Comparison of ENCODE assay signal across 12 cellular contexts in genomic region chr5:177598477-177598876, GRCh38. TPM values are rescaled to one million over a fixed set of nuclear protein-coding genes. Genes with fewer than 3 reads are reported as not detected.
DNase-seq lines count a peak whose midpoint lies in the region; ATAC-seq and TF ChIP-seq lines count a peak whose summit lies in the region.
"Had no signal": no experiment of that assay in that cellular context is flagged by ENCODE, and none has a peak within 500 bp of the region (broad histone marks: within the 10 kb centered on the region; RNA-seq: fewer than 3 reads in every experiment).

No MANE protein-coding gene starts in this region.

- H3K4me3 Mint-ChIP-seq in IgD-negative memory B cell (peak overlapping the region; percentile 65 to 92 (median 88)), nephron progenitor cell (peak overlapping the region; percentile 76)
- peak overlapping the region; percentile 74 for H3K4me3 Mint-ChIP-seq in activated naive CD8-positive, alpha-beta T cell treated with anti-CD3 and anti-CD28 coated beads, Interleukin-2, amount 10 ng/mL, durations not matched to agents 7 days and 5 days

- H3K79me2 ChIP-seq in DOHH2 (ENCODE audit: control insufficient read depth, low read length): peaks cover 34% of the 10 kb centered on the region

- no peak for TF ChIP-seq CTCF in DOHH2 (IDR thresholded peaks at IDR 0.05; ENCODE audit: low read depth, low read length, poor library complexity, severe bottlenecking)
- TF ChIP-seq CTCF in nephron progenitor cell (IDR thresholded peaks at IDR 0.05): no peak

- H3K36me3 Mint-ChIP-seq in IgD-negative memory B cell: no peaks in the 10 kb centered on the region
- peaks cover 15% of the 10 kb centered on the region for H3K36me3 Mint-ChIP-seq in activated naive CD8-positive, alpha-beta T cell treated with anti-CD3 and anti-CD28 coated beads, Interleukin-2, amount 10 ng/mL, durations not matched to agents 7 days and 5 days
- peaks cover 37% of the 10 kb centered on the region for H3K36me3 Mint-ChIP-seq in nephron progenitor cell (ENCODE audit: low read depth)

- no peak for DNase-seq in activated naive CD8-positive, alpha-beta T cell treated with anti-CD3 and anti-CD28 coated beads, Interleukin-2, amount 10 ng/mL, durations not matched to agents 7 days and 5 days
- no peak for DNase-seq in nephron progenitor cell
- no peak for DNase-seq in activated gamma-delta T cell treated with Interleukin-2 at 50 U/mL for 16 hours
- DNase-seq in NCI-H187 treated with DMSO at 0.1 percent for 48 hours (lab: John Stamatoyannopoulos, UW): no peak
- DNase-seq in NCI-H69 (lab: John Stamatoyannopoulos, UW): no peak
- DNase-seq in mesenteric fat pad (ENCODE audit: low spot score): no peak
- DNase-seq: H9, NCI-H446 treated with DMSO at 0.1 percent for 48 hours, WERI-Rb-1 had no signal

- H3K9me2 ChIP-seq in DOHH2 (replicated peaks; ENCODE audit: control insufficient read depth, low read length): no peaks in the 10 kb centered on the region

- H3K27me3 Mint-ChIP-seq in IgD-negative memory B cell (no peaks in the 10 kb centered on the region), nephron progenitor cell (ENCODE audit: low read depth, poor library complexity) (peaks cover 7% of the 10 kb centered on the region)
- no peaks in the 10 kb centered on the region for H3K27me3 Mint-ChIP-seq in activated naive CD8-positive, alpha-beta T cell treated with anti-CD3 and anti-CD28 coated beads, Interleukin-2, amount 10 ng/mL, durations not matched to agents 7 days and 5 days

- POLR2A ChIA-PET in activated naive CD8-positive, alpha-beta T cell treated with anti-CD3 and anti-CD28 coated beads, Interleukin-2, amount 10 ng/mL, durations not matched to agents 7 days and 5 days (lab: Charles Lee): no interaction called here

- H4K20me1 ChIP-seq in DOHH2 (ENCODE audit: control insufficient read depth, insufficient read depth, low read depth, low read length): peaks cover 5% of the 10 kb centered on the region; the same call in 1 of the 2 replicates

- H3K4me2 ChIP-seq in DOHH2 (ENCODE audit: low read length): peak overlapping the region; percentile 83

- no peaks in the 10 kb centered on the region for H3K9me3 Mint-ChIP-seq in IgD-negative memory B cell
- H3K9me3 Mint-ChIP-seq in activated naive CD8-positive, alpha-beta T cell treated with anti-CD3 and anti-CD28 coated beads, Interleukin-2, amount 10 ng/mL, durations not matched to agents 7 days and 5 days: no peaks in the 10 kb centered on the region
- H3K9me3 Mint-ChIP-seq in nephron progenitor cell: no peaks in the 10 kb centered on the region
- H3K9me3 Mint-ChIP-seq: H9 had no signal

- H3K4me1 Mint-ChIP-seq in IgD-negative memory B cell: peaks cover 26 to 28% (median 28%) of the 10 kb centered on the region in 3 donors
- H3K4me1 Mint-ChIP-seq in activated naive CD8-positive, alpha-beta T cell treated with anti-CD3 and anti-CD28 coated beads, Interleukin-2, amount 10 ng/mL, durations not matched to agents 7 days and 5 days: peaks cover 30% of the 10 kb centered on the region
- H3K4me1 Mint-ChIP-seq in nephron progenitor cell: peaks cover 18% of the 10 kb centered on the region

- H3K9me3 ChIP-seq in DOHH2 (ENCODE audit: control insufficient read depth, insufficient read depth, low read length): no peaks in the 10 kb centered on the region

- H3K27ac ChIP-seq in DOHH2 (ENCODE audit: low read depth, low read length): peak overlapping the region; percentile 8; the same call in 1 of the 2 replicates
- H3K27ac ChIP-seq: WERI-Rb-1 had no signal

- peak overlapping the region; percentile 86 for H3K4me3 ChIP-seq in DOHH2 (ENCODE audit: low read length)

- H3K4me1 ChIP-seq in DOHH2 (ENCODE audit: control insufficient read depth, low read length): peaks cover 35% of the 10 kb centered on the region

- peak overlapping the region in 2 of 3 donors; percentile 23 to 77 for H3K27ac Mint-ChIP-seq in IgD-negative memory B cell
- peak overlapping the region; percentile 23 for H3K27ac Mint-ChIP-seq in activated naive CD8-positive, alpha-beta T cell treated with anti-CD3 and anti-CD28 coated beads, Interleukin-2, amount 10 ng/mL, durations not matched to agents 7 days and 5 days
- no peak overlapping the region for H3K27ac Mint-ChIP-seq in nephron progenitor cell
- H3K27ac Mint-ChIP-seq: H9 had no signal

- H3K27me3 ChIP-seq in DOHH2 (ENCODE audit: control insufficient read depth, low read length): no peaks in the 10 kb centered on the region

- H3K36me3 ChIP-seq in DOHH2 (ENCODE audit: control insufficient read depth, low read length): peaks cover 51% of the 10 kb centered on the region

- no peak for ATAC-seq in activated naive CD8-positive, alpha-beta T cell treated with anti-CD3 and anti-CD28 coated beads, Interleukin-2, amount 10 ng/mL, durations not matched to agents 7 days and 5 days (ENCODE audit: low read depth)
- ATAC-seq: Right ventricle myocardium inferior had no signal

- H3F3A ChIP-seq in DOHH2 (ENCODE audit: control insufficient read depth, insufficient read depth): peaks cover 25% of the 10 kb centered on the region

RNA-seq across cellular contexts. Expression of gene B4GALT7, which starts 1.5 kb away (rescaled TPM):
- 26.4 TPM for polyA plus RNA-seq in IgD-negative memory B cell
- total RNA-seq in activated naive CD8-positive, alpha-beta T cell treated with anti-CD3 and anti-CD28 coated beads, Interleukin-2, amount 10 ng/mL, durations not matched to agents 7 days and 5 days: 10 to 100 TPM; 26.2 to 28.5 TPM
- 28.8 TPM for total RNA-seq in mesenteric fat pad

RNA-seq across cellular contexts. Expression of gene TMED9, which starts 6.5 kb away (rescaled TPM):
- 96.6 TPM for polyA plus RNA-seq in IgD-negative memory B cell
- total RNA-seq in activated naive CD8-positive, alpha-beta T cell treated with anti-CD3 and anti-CD28 coated beads, Interleukin-2, amount 10 ng/mL, durations not matched to agents 7 days and 5 days: 10 to 100 TPM; 81.0 to 83.2 TPM
- 168 TPM for total RNA-seq in mesenteric fat pad

RNA-seq across cellular contexts. Expression of gene FAM193B, which starts 44.1 kb away (rescaled TPM):
- 4.5 TPM for polyA plus RNA-seq in IgD-negative memory B cell
- total RNA-seq in activated naive CD8-positive, alpha-beta T cell treated with anti-CD3 and anti-CD28 coated beads, Interleukin-2, amount 10 ng/mL, durations not matched to agents 7 days and 5 days: 100 to 1,000 TPM; 142 to 153 TPM
- 63.1 TPM for total RNA-seq in mesenteric fat pad
